13 cellular contexts compared by ENCODE assay signal in the genomic region with DNA sequence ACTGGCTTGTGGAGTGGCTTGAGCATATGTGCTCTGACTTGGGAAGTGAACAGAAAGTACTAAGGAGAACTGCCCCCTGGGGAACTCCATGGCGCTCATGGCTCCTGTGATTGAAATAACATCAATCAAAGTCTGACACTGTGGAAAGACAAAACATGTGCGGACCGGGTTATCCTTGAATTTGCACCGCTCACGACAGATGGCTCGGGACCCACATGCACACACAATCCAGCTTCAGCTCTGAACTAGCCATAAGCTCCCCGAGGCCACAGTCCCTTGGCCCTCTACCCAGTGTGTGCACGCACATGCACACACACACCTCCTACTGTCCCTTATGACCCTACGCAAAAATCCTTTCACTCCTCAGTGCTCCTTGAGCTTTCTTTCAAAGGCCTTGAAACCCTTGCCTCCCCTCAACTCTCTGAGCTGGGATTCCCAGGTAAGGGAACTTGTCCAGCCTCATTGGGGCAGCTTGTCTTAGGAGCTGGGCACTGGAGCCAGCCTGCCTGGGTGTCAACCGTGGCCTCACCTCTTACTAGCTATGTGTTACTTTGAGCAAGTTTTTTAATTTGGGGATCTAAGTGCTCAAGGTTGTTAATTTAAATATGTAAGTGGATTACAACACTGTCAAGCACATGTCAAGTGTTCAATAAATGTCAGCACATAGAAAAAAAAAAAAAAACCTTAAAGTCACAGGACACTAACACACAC. TPM values are rescaled to one million over a fixed set of nuclear protein-coding genes. Genes with fewer than 3 reads are reported as not detected.
A peak's percentile ranks its signal among the peaks of the same experiment; 100 is the strongest.
DNase-seq lines count a peak whose midpoint lies in the region; ATAC-seq and TF ChIP-seq lines count a peak whose summit lies in the region.
"Had no signal": no experiment of that assay in that cellular context is flagged by ENCODE, and none has a peak within 500 bp of the region (broad histone marks: within the 10 kb centered on the region; RNA-seq: fewer than 3 reads in every experiment).

No MANE protein-coding gene starts in this region.

- TF ChIP-seq CTCF in dorsolateral prefrontal cortex (IDR thresholded peaks at IDR 0.05 in 54 of 56, conservative IDR thresholded peaks at IDR 0.05 in 2 of 56; ENCODE audit: low read depth in 1 of 56, partially characterized antibody in 56 of 56) (no peak), stomach (IDR thresholded peaks at IDR 0.05) (no peak)

- H3K4me1 Mint-ChIP-seq in activated naive CD4-positive, alpha-beta T cell treated with anti-CD3 and anti-CD28 coated beads, Interleukin-2, amount 10 ng/mL, durations not matched to agents 7 days and 5 days, result peaks cover 72% of the 10 kb centered on the region

- H3K36me3 ChIP-seq in thymus (ENCODE audit: control insufficient read depth, insufficient read depth) (no peaks in the 10 kb centered on the region), stomach (no peaks in the 10 kb centered on the region)
- H3K36me3 ChIP-seq: cardiac muscle cell, thoracic aorta had no signal

- peaks cover 24% of the 10 kb centered on the region for H3K36me3 Mint-ChIP-seq in activated naive CD4-positive, alpha-beta T cell treated with anti-CD3 and anti-CD28 coated beads, Interleukin-2, amount 10 ng/mL, durations not matched to agents 7 days and 5 days

- CTCF ChIA-PET in activated naive CD4-positive, alpha-beta T cell treated with anti-CD3 and anti-CD28 coated beads, Interleukin-2, amount 10 ng/mL, durations not matched to agents 7 days and 5 days (lab: Charles Lee), result interaction anchor here (1.0 to 12.7 kb wide), 11 partner anchors 8 to 122 kb away, joined by 3 to 489 read pairs (median 13); partner anchors contain the start of genes MAL and MRPS5

- intact Hi-C loops in dorsolateral prefrontal cortex (cut with DNase I) (loop anchor here (1.0 to 5.0 kb wide), 5 partner anchors 21 to 56 kb away; partner anchors contain the start of gene MRPS5 (in 1 of the 2)), stomach (cut with DNase I; ENCODE audit: low total_unique reads) (no loop called here)

- peak overlapping the region; percentile 41 for H3K4me3 Mint-ChIP-seq in activated naive CD4-positive, alpha-beta T cell treated with anti-CD3 and anti-CD28 coated beads, Interleukin-2, amount 10 ng/mL, durations not matched to agents 7 days and 5 days

- H3K4me1 ChIP-seq in thymus (ENCODE audit: control insufficient read depth, insufficient read depth, low read length), result peaks cover 43% of the 10 kb centered on the region
- peaks cover 5 to 14% (median 13%) of the 10 kb centered on the region in 4 donors for H3K4me1 ChIP-seq in stomach

- ATAC-seq in GM18907 (IDR thresholded peaks at IDR 0.05; ENCODE audit: unreplicated experiment), result no peak

- 87% methylated on average over 10 of the region's 10 CpGs for WGBS in thymus
- 70 to 82% (median 78%) methylated on average over 10 of the region's 10 CpGs for WGBS in stomach, 5 donors

- H3K9me3 Mint-ChIP-seq in activated naive CD4-positive, alpha-beta T cell treated with anti-CD3 and anti-CD28 coated beads, Interleukin-2, amount 10 ng/mL, durations not matched to agents 7 days and 5 days, result no peaks in the 10 kb centered on the region

- no peak for TF ChIP-seq EP300 in stomach (IDR thresholded peaks at IDR 0.05)

- no peak for DNase-seq in activated naive CD4-positive, alpha-beta T cell treated with anti-CD3 and anti-CD28 coated beads, Interleukin-2, amount 10 ng/mL, durations not matched to agents 7 days and 5 days
- DNase-seq in activated naive CD4-positive, alpha-beta T cell (lab: John Stamatoyannopoulos, UW), result no peak
- DNase-seq in NCI-H524 (lab: John Stamatoyannopoulos, UW) (peak; percentile 91 to 94), dorsolateral prefrontal cortex (no peak), stomach (no peak), inferior parietal cortex (ENCODE audit: extremely low spot score) (no peak)
- DNase-seq: activated naive CD4-positive, alpha-beta T cell treated with anti-CD3 and anti-CD28 coated beads, Interleukin-2, amount 50 U/mL, for 16 hours; GOT3; SHP77 treated with DMSO at 0.1 percent for 48 hours had no signal

- no peaks in the 10 kb centered on the region for H3K9me3 ChIP-seq in thymus (ENCODE audit: control insufficient read depth)
- H3K9me3 ChIP-seq in stomach, result no peaks in the 10 kb centered on the region
- H3K9me3 ChIP-seq: thoracic aorta had no signal

- no peak for TF ChIP-seq POLR2A in stomach (IDR thresholded peaks at IDR 0.05)

- H3K4me3 ChIP-seq in dorsolateral prefrontal cortex, result no peak overlapping the region
- peak overlapping the region; percentile 70 for H3K4me3 ChIP-seq in thymus (ENCODE audit: low read length)
- no peak overlapping the region for H3K4me3 ChIP-seq in stomach
- H3K4me3 ChIP-seq: cardiac muscle cell had no signal

- peak overlapping the region in 45 of 59 donors; percentile 7 to 98 (median 84) for H3K27ac ChIP-seq in dorsolateral prefrontal cortex
- H3K27ac ChIP-seq in thymus (ENCODE audit: low read depth), result peak overlapping the region; percentile 81
- no peak overlapping the region for H3K27ac ChIP-seq in stomach
- H3K27ac ChIP-seq: cardiac muscle cell, thoracic aorta had no signal

- H3K27me3 Mint-ChIP-seq in activated naive CD4-positive, alpha-beta T cell treated with anti-CD3 and anti-CD28 coated beads, Interleukin-2, amount 10 ng/mL, durations not matched to agents 7 days and 5 days, result peaks cover 5% of the 10 kb centered on the region

- H3K27ac Mint-ChIP-seq in activated naive CD4-positive, alpha-beta T cell treated with anti-CD3 and anti-CD28 coated beads, Interleukin-2, amount 10 ng/mL, durations not matched to agents 7 days and 5 days, result peak overlapping the region; percentile 84

- H3K27me3 ChIP-seq in dorsolateral prefrontal cortex (peaks cover 0 to 18% (median 0%) of the 10 kb centered on the region in 45 donors), thymus (ENCODE audit: control insufficient read depth, insufficient read depth) (no peaks in the 10 kb centered on the region), stomach (peaks cover 0 to 60% (median 22%) of the 10 kb centered on the region in 3 donors)

RNA-seq across cellular contexts. Expression of gene MRPS5, which starts 43.6 kb away (rescaled TPM):
- 100 to 1,000 TPM in 1 of 120 experiments, 10 to 100 TPM in 119; 47.0 to 101 (median 70.2) TPM for total RNA-seq in dorsolateral prefrontal cortex
- polyA plus RNA-seq in thymus, result 161 TPM
- 10 to 100 TPM; 28.6 to 75.2 (median 43.7) TPM for total RNA-seq in stomach
- polyA plus RNA-seq in stomach, result 10 to 100 TPM; 44.5 to 78.2 (median 49.8) TPM

RNA-seq across cellular contexts. Expression of gene MAL, which starts 52.5 kb away (rescaled TPM):
- total RNA-seq in dorsolateral prefrontal cortex (100 to 1,000 TPM in 74 of 120 experiments, 10 to 100 TPM in 46; 24.0 to 522 (median 118) TPM), stomach (10 to 100 TPM in 3 of 5 donors, 1 to 10 TPM in 2; 3.2 to 95.5 (median 15.8) TPM)
- polyA plus RNA-seq in thymus (143 TPM), stomach (100 to 1,000 TPM in 1 of 3 donors, 10 to 100 TPM in 2; 14.8 to 198 (median 67.2) TPM)
- total RNA-seq: cardiac muscle cell, thoracic aorta had no signal
- polyA plus RNA-seq: cardiac muscle cell had no signal

Comparison
In these comparisons a context has a peak if more than half of its experiments do, and no peak if none do; other contexts are left out.
1. DNase-seq: peak in NCI-H524 (2 of 2); none in activated naive CD4-positive, alpha-beta T cell treated with anti-CD3 and anti-CD28 coated beads, Interleukin-2, amount 10 ng/mL, durations not matched to agents 7 days and 5 days (single experiment), activated naive CD4-positive, alpha-beta T cell (0 of 4), dorsolateral prefrontal cortex (0 of 10), stomach (single experiment) and inferior parietal cortex (single experiment).
2. H3K27ac ChIP-seq: peak in dorsolateral prefrontal cortex (45 of 59) and thymus (single experiment); none in stomach (0 of 5).